In the genomic region with DNA sequence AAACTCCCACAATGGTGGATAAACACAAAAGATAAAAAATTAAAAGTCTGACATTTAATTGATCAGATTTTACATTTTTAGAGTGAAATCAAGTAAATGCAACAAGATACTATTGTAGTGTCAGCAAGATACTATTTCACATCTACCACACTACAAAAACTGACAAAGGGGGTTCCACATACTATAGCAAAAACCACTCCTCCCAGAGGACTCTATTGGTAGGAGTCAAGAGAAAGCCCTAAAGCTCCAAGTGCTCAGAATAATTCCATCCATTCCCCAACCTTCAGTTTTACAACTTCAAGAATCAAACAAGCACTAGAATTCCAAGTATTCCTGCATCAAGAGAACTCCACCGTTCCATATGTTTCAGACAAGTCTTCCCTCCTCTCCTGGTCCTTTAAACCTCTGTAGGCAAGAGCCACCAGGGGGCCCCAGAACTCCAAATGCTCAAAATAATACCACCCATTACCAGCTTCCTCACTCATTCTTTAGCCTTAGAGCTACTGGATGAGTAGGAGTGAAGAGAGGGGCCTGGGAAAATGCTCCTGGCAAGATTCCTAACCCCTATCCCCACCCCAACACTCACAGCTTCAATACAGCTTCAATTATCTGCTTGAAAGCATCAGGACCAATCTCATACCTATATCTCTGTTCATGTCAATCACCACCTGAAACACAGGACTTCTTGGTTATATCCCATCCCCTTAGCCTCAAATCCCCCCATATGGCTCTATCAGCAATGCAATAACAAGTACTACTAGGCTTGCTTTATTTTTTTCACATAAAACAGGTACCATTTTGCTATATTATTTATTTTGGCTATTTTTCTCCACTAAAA, we compare ENCODE assay signal across 8 cellular contexts. TPM values are rescaled to one million over a fixed set of nuclear protein-coding genes. Genes with fewer than 3 reads are reported as not detected.
DNase-seq lines count a peak whose midpoint lies in the region; ATAC-seq and TF ChIP-seq lines count a peak whose summit lies in the region.

No MANE protein-coding gene starts in this region.

- no peak overlapping the region for H3K4me2 ChIP-seq in PC-3 (ENCODE audit: low read length)

- no peaks in the 10 kb centered on the region for H3K9me2 ChIP-seq in PC-3 (replicated peaks; ENCODE audit: low read length)

- BruUV-seq in PC-3 (replicated peaks; lab: Mats Ljungman, UMichigan): no TSS peak

- no peaks in the 10 kb centered on the region for H3F3A ChIP-seq in PC-3 (ENCODE audit: low read length, unreplicated experiment)

- H3K4me1 ChIP-seq in PC-3 (ENCODE audit: insufficient read depth, low read length) (no peaks in the 10 kb centered on the region), heart right ventricle (peaks cover 0 to 44% (median 28%) of the 10 kb centered on the region in 9 donors), spleen (peaks cover 0 to 38% (median 19%) of the 10 kb centered on the region in 6 donors)

- ATAC-seq in PC-3 (peak; percentile 81), heart right ventricle (peak in 5 of 8 donors; percentile 29 to 74 (median 53))

- peak; percentile 64 for TF ChIP-seq CTCF in AG04449 (IDR thresholded peaks at IDR 0.05; ENCODE audit: insufficient read depth, low read length, missing control alignments)
- peak; percentile 63 for TF ChIP-seq CTCF in GM12874 (IDR thresholded peaks at IDR 0.05; ENCODE audit: insufficient read depth, low read depth, low read length)
- peak; percentile 83 for TF ChIP-seq CTCF in PC-3 (conservative IDR thresholded peaks at IDR 0.05; ENCODE audit: low read depth, low read length)
- TF ChIP-seq CTCF in heart right ventricle (IDR thresholded peaks at IDR 0.05): peak; percentile 23 to 82 (median 64)
- TF ChIP-seq CTCF in spleen (IDR thresholded peaks at IDR 0.05 in 8 of 11, conservative IDR thresholded peaks at IDR 0.05 in 3 of 11): peak; percentile 33 to 76 (median 66)

- H3K27me3 ChIP-seq in PC-3 (ENCODE audit: low read length): no peaks in the 10 kb centered on the region
- no peaks in the 10 kb centered on the region for H3K27me3 ChIP-seq in heart right ventricle
- no peaks in the 10 kb centered on the region for H3K27me3 ChIP-seq in spleen (replicated peaks in 1 of 7)

- H2AFZ ChIP-seq in PC-3 (ENCODE audit: low read length): no peak overlapping the region

- no peak overlapping the region for H3K27ac Mint-ChIP-seq in activated naive CD4-positive, alpha-beta T cell treated with anti-CD3 and anti-CD28 coated beads for 36 hours

- CTCF ChIA-PET in AG04449 (lab: Yijun Ruan, JAX) (interaction anchor here (0.7 to 7.6 kb wide), 39 partner anchors 9 to 615 kb away, joined by 3 to 145 read pairs (median 4); partner anchors contain the start of gene TOR1AIP2), PC-3 (lab: Charles Lee) (interaction anchor here (0.6 kb wide), 1 partner anchor 59 kb away, joined by 6 read pairs; no protein-coding TSS in a partner anchor)
- CTCF ChIA-PET in activated naive CD4-positive, alpha-beta T cell treated with anti-CD3 and anti-CD28 coated beads for 36 hours (lab: Charles Lee): interaction anchor here (0.6 to 3.5 kb wide), 22 partner anchors 8 to 311 kb away, joined by 3 to 33 read pairs (median 3); partner anchors contain the start of gene TOR1AIP2

- H3K79me2 ChIP-seq in PC-3 (ENCODE audit: low read length): peaks cover 41% of the 10 kb centered on the region

- intact Hi-C loops in PC-3 (cut with micrococcal nuclease): loop anchor here (2.0 to 5.0 kb wide), 2 partner anchors 85 to 311 kb away; partner anchors contain the start of gene CEP350
- intact Hi-C loops in activated naive CD4-positive, alpha-beta T cell treated with anti-CD3 and anti-CD28 coated beads for 36 hours (cut with micrococcal nuclease): loop anchor here (1.0 to 5.0 kb wide), 6 partner anchors 87 to 610 kb away; partner anchors contain the start of gene CEP350
- intact Hi-C loops in heart right ventricle (cut with DNase I): loop anchor here in 7 of 10 donors (5.0 to 10.0 kb wide), 3 partner anchors 157 to 310 kb away; no protein-coding TSS in a partner anchor
- intact Hi-C loops in spleen (cut with DNase I; ENCODE audit: low total_unique reads): no loop called here

- POLR2A ChIA-PET in AG04449 (lab: Yijun Ruan, JAX) (interaction anchor here (1.0 to 1.1 kb wide), 2 partner anchors 10 to 311 kb away, joined by 3 read pairs; no protein-coding TSS in a partner anchor), PC-3 (lab: Charles Lee; ENCODE audit: unreplicated experiment) (interaction anchor here (0.5 kb wide), 1 partner anchor 208 kb away, joined by 4 read pairs; no protein-coding TSS in a partner anchor)

- H3K9ac ChIP-seq in PC-3 (ENCODE audit: low read length): no peak overlapping the region

- peaks cover 28% of the 10 kb centered on the region for H3K36me3 ChIP-seq in PC-3 (ENCODE audit: low read depth, low read length)
- peaks cover 0 to 83% (median 16%) of the 10 kb centered on the region in 9 donors for H3K36me3 ChIP-seq in heart right ventricle
- peaks cover 0 to 80% (median 36%) of the 10 kb centered on the region in 6 donors for H3K36me3 ChIP-seq in spleen

- H3K4me3 ChIP-seq in AG04449 (ENCODE audit: low read depth, low read length): no peak overlapping the region
- H3K4me3 ChIP-seq in PC-3 (ENCODE audit: low read length): no peak overlapping the region
- H3K4me3 ChIP-seq in heart right ventricle: no peak overlapping the region
- H3K4me3 ChIP-seq in spleen: no peak overlapping the region

- WGBS in heart right ventricle, 2 donors: 10 to 18% methylated on average over 1 of the region's 1 CpG
- WGBS in spleen, 5 donors: 0 to 39% (median 16%) methylated on average over 1 of the region's 1 CpG

- H3K27me3 Mint-ChIP-seq in activated naive CD4-positive, alpha-beta T cell treated with anti-CD3 and anti-CD28 coated beads for 36 hours (ENCODE audit: low read depth): no peaks in the 10 kb centered on the region

- no peaks in the 10 kb centered on the region for H4K20me1 ChIP-seq in PC-3 (ENCODE audit: low read length)

- H3K27ac ChIP-seq in PC-3 (ENCODE audit: low read length): no peak overlapping the region
- no peak overlapping the region for H3K27ac ChIP-seq in heart right ventricle
- no peak overlapping the region for H3K27ac ChIP-seq in spleen

- no peak for TF ChIP-seq POLR2A in spleen (IDR thresholded peaks at IDR 0.05)

- H3K9me3 ChIP-seq in PC-3 (ENCODE audit: low read length) (no peaks in the 10 kb centered on the region), heart right ventricle (no peaks in the 10 kb centered on the region), spleen (no peaks in the 10 kb centered on the region)

- H3K9me3 Mint-ChIP-seq in activated naive CD4-positive, alpha-beta T cell treated with anti-CD3 and anti-CD28 coated beads for 36 hours: no peaks in the 10 kb centered on the region

- no peak for DNase-seq in AG04449 (ENCODE audit: low read depth, low spot score)
- DNase-seq in HK-2 (ENCODE audit: unreplicated experiment): peak; percentile 44
- DNase-seq in PC-3: peak; percentile 53
- peak; percentile 71 for DNase-seq in activated naive CD4-positive, alpha-beta T cell treated with anti-CD3 and anti-CD28 coated beads for 36 hours
- peak in 1 of 2 donors; percentile 25 for DNase-seq in heart right ventricle
- no peak for DNase-seq in spleen
- DNase-seq in GM19240 (ENCODE audit: insufficient read length, low spot score): no peak

- no peak overlapping the region for H3K4me3 Mint-ChIP-seq in activated naive CD4-positive, alpha-beta T cell treated with anti-CD3 and anti-CD28 coated beads for 36 hours

- peaks cover 13% of the 10 kb centered on the region for H3K4me1 Mint-ChIP-seq in activated naive CD4-positive, alpha-beta T cell treated with anti-CD3 and anti-CD28 coated beads for 36 hours (ENCODE audit: low read depth)

- peaks cover 15% of the 10 kb centered on the region for H3K36me3 Mint-ChIP-seq in activated naive CD4-positive, alpha-beta T cell treated with anti-CD3 and anti-CD28 coated beads for 36 hours (ENCODE audit: low read depth)

RNA-seq across cellular contexts. Expression of gene TOR1AIP2, which starts 9.9 kb away (rescaled TPM):
- 28.9 and 29.6 TPM in 2 replicates for total RNA-seq in PC-3 (2014; rRNA removed)
- total RNA-seq in activated naive CD4-positive, alpha-beta T cell treated with anti-CD3 and anti-CD28 coated beads for 36 hours: 10 to 100 TPM; 28.1 to 28.9 TPM
- total RNA-seq in heart right ventricle: 10 to 100 TPM; 43.2 to 63.3 (median 53.3) TPM
- polyA plus RNA-seq in heart right ventricle: 10 to 100 TPM in 1 of 2 donors, 1 to 10 TPM in 1; 8.1 to 16.0 TPM
- total RNA-seq in spleen: 10 to 100 TPM; 49.4 to 77.4 (median 67.8) TPM
- 1 to 10 TPM; 4.6 to 9.1 (median 5.1) TPM for polyA plus RNA-seq in spleen

RNA-seq across cellular contexts. Expression of gene TOR1AIP1, which starts 14.4 kb away (rescaled TPM):
- 14.8 and 21.3 TPM in 2 replicates for total RNA-seq in PC-3 (2014; rRNA removed)
- 10 to 100 TPM; 39.4 to 42.3 TPM for total RNA-seq in activated naive CD4-positive, alpha-beta T cell treated with anti-CD3 and anti-CD28 coated beads for 36 hours
- 10 to 100 TPM; 31.6 to 50.3 (median 46.0) TPM for total RNA-seq in heart right ventricle
- 10 to 100 TPM; 13.4 to 19.2 TPM for polyA plus RNA-seq in heart right ventricle
- 10 to 100 TPM; 52.6 to 71.3 (median 59.6) TPM for total RNA-seq in spleen
- 10 to 100 TPM; 16.2 to 17.9 (median 17.7) TPM for polyA plus RNA-seq in spleen

Comparison
In these comparisons a context has a peak if more than half of its experiments do, and no peak if none do; other contexts are left out.
1. DNase-seq: peak in HK-2 (single experiment), PC-3 (single experiment) and activated naive CD4-positive, alpha-beta T cell treated with anti-CD3 and anti-CD28 coated beads for 36 hours (single experiment); none in AG04449 (single experiment), spleen (single experiment) and GM19240 (single experiment).
2. Peak in every context shown above with its lines, with median percentiles within 50 percentile points of each other: CTCF ChIP-seq.